ENCODE assay signal across 17 cellular contexts in genomic region chr1:42316292-42316691, GRCh38.
"Had no signal": no experiment of that assay in that cellular context is flagged by ENCODE, and none has a peak within 500 bp of the region (broad histone marks: within the 10 kb centered on the region; RNA-seq: fewer than 3 reads in every experiment).

No MANE protein-coding gene starts in this region.

- H3K4me3 ChIP-seq: tibial artery, uterus had no signal

- H3K9me3 ChIP-seq: tibial artery, uterus had no signal

- H3K27me3 ChIP-seq: tibial artery, uterus had no signal

- FAIRE-seq: colon, frontal cortex, kidney had no signal

- H3K27ac ChIP-seq: tibial artery, uterus, WERI-Rb-1 had no signal

- H3K27ac Mint-ChIP-seq: activated naive CD4-positive, alpha-beta T cell treated with anti-CD3 and anti-CD28 coated beads, Interleukin-2, amount 50 U/mL, for 72 hours had no signal

- DNase-seq: activated CD4-positive, alpha-beta T cell treated with anti-CD3 and anti-CD28 coated beads for 1 hour; activated CD4-positive, alpha-beta T cell treated with anti-CD3 and anti-CD28 coated beads, Interleukin-2, amount 50 U/mL, for 4 hours; activated effector memory CD4-positive, alpha-beta T cell treated with anti-CD3 and anti-CD28 coated beads, Interleukin-2, amount 50 U/mL, for 16 hours; activated T-cell treated with anti-CD3 and anti-CD28 coated beads, Interleukin-2, amount 50 U/mL, for 72 hours; amniotic stem cell; head of caudate nucleus; kidney; occipital lobe; posterior cingulate gyrus; stimulated activated CD4-positive, alpha-beta T cell treated with anti-CD3 and anti-CD28 coated beads, Interleukin-2, amount 100 ng/mL, for 24 hours; stimulated activated naive CD4-positive, alpha-beta T cell treated with Interleukin-2 at 50 U/mL for 16 hours; tibial artery; uterus; WERI-Rb-1 had no signal

- ATAC-seq: activated naive CD4-positive, alpha-beta T cell treated with anti-CD3 and anti-CD28 coated beads, Interleukin-2, amount 50 U/mL, for 72 hours; activated T-cell treated with anti-CD3 and anti-CD28 coated beads, Interleukin-2, amount 50 U/mL, for 72 hours had no signal

- H3K9me3 Mint-ChIP-seq: activated naive CD4-positive, alpha-beta T cell treated with anti-CD3 and anti-CD28 coated beads, Interleukin-2, amount 50 U/mL, for 72 hours; activated T-cell treated with anti-CD3 and anti-CD28 coated beads, Interleukin-2, amount 50 U/mL, for 72 hours had no signal

- H3K36me3 Mint-ChIP-seq: activated naive CD4-positive, alpha-beta T cell treated with anti-CD3 and anti-CD28 coated beads, Interleukin-2, amount 50 U/mL, for 72 hours had no signal

- H3K36me3 ChIP-seq: tibial artery, uterus, WERI-Rb-1 had no signal
